Comparison of ENCODE assay signal across 30 cellular contexts in genomic region chr5:121175986-121176385, GRCh38.
"Had no signal": no experiment of that assay in that cellular context is flagged by ENCODE, and none has a peak within 500 bp of the region (broad histone marks: within the 10 kb centered on the region; RNA-seq: fewer than 3 reads in every experiment).

No MANE protein-coding gene starts in this region.

- H3K36me3 ChIP-seq: left ventricle myocardium inferior, neural progenitor cell, neutrophil, ovary, right atrium auricular region, right lobe of liver, thyroid gland, transverse colon, upper lobe of left lung, vagina had no signal

- ATAC-seq: natural killer cell; right lobe of liver; stimulated activated memory B cell treated with anti-CD40 and anti-IgM and Interleukin-4, amounts not matched to agents 10 μg/mL and 1 μg/mL and 100 μg/mL, for 72 hours; stimulated activated naive CD8-positive, alpha-beta T cell treated with anti-CD3 and anti-CD28 coated beads, Interleukin-15, amount 100 ng/mL, for 72 hours had no signal

- H3K4me1 ChIP-seq: left ventricle myocardium inferior, neural progenitor cell, right atrium auricular region, right lobe of liver, testis, thyroid gland, transverse colon, upper lobe of left lung, vagina had no signal

- H3K27ac ChIP-seq: left ventricle myocardium inferior, neural progenitor cell, neutrophil, ovary, right atrium auricular region, right lobe of liver, testis, thyroid gland, transverse colon, upper lobe of left lung, vagina had no signal

- H2AFZ ChIP-seq: neural progenitor cell had no signal

- H3K27ac Mint-ChIP-seq: immature natural killer cell; mesothelial cell of epicardium; naive B cell; natural killer cell; nephron progenitor cell; neural progenitor cell; progenitor cell of endocrine pancreas; stimulated activated memory B cell treated with anti-CD40 and anti-IgM and Interleukin-4, amounts not matched to agents 10 μg/mL and 1 μg/mL and 100 μg/mL, for 72 hours; stimulated activated naive CD8-positive, alpha-beta T cell treated with anti-CD3 and anti-CD28 coated beads, Interleukin-15, amount 100 ng/mL, for 72 hours had no signal

- H3K9me3 ChIP-seq: left ventricle myocardium inferior, neutrophil, ovary, right atrium auricular region, right lobe of liver, testis, thyroid gland, transverse colon, upper lobe of left lung, vagina had no signal

- H3K4me3 ChIP-seq: left ventricle myocardium inferior, lung, neural progenitor cell, ovary, right atrium auricular region, right lobe of liver, smooth muscle cell, testis, thyroid gland, transverse colon, upper lobe of left lung, vagina had no signal

- DNase-seq: hypothalamus; immature natural killer cell; islet precursor cell; left ventricle myocardium inferior; mesendoderm; naive B cell; natural killer cell; nephron progenitor cell; occipital lobe; ovary; right lobe of liver; stimulated activated CD4-positive, alpha-beta T cell treated with anti-CD3 and anti-CD28 coated beads, Interleukin-1b, Interleukin-23, amount 100 ng/mL, for 48 hours; stimulated activated CD4-positive, alpha-beta T cell treated with anti-CD3 and anti-CD28 coated beads, Interleukin-2, amount 100 ng/mL, for 48 hours; stimulated activated CD4-positive, alpha-beta T cell treated with anti-CD3 and anti-CD28 coated beads, Interleukin-4, amount 100 ng/mL, for 4 hours; stimulated activated CD8-positive, alpha-beta memory T cell treated with anti-CD3 and anti-CD28 coated beads, Interleukin-4, amount 100 ng/mL, for 48 hours; stimulated activated naive CD4-positive, alpha-beta T cell treated with Interleukin-2 at 50 U/mL for 16 hours; stimulated activated naive CD8-positive, alpha-beta T cell treated with anti-CD3 and anti-CD28 coated beads, Interleukin-15, amount 100 ng/mL, for 72 hours; testis; thyroid gland; transverse colon; upper lobe of left lung had no signal

- H3K9ac ChIP-seq: neural progenitor cell had no signal

- H3K27me3 Mint-ChIP-seq: naive B cell; progenitor cell of endocrine pancreas; stimulated activated memory B cell treated with anti-CD40 and anti-IgM and Interleukin-4, amounts not matched to agents 10 μg/mL and 1 μg/mL and 100 μg/mL, for 72 hours; stimulated activated naive CD8-positive, alpha-beta T cell treated with anti-CD3 and anti-CD28 coated beads, Interleukin-15, amount 100 ng/mL, for 72 hours had no signal

- H3K9me3 Mint-ChIP-seq: mesothelial cell of epicardium; nephron progenitor cell; neural progenitor cell; stimulated activated memory B cell treated with anti-CD40 and anti-IgM and Interleukin-4, amounts not matched to agents 10 μg/mL and 1 μg/mL and 100 μg/mL, for 72 hours had no signal

- H3K4me2 ChIP-seq: neural progenitor cell, smooth muscle cell had no signal

- H3K27me3 ChIP-seq: neural progenitor cell, neutrophil, ovary, right atrium auricular region, right lobe of liver, testis, thyroid gland, transverse colon, upper lobe of left lung, vagina had no signal

- H3K4me3 Mint-ChIP-seq: immature natural killer cell; mesothelial cell of epicardium; naive B cell; natural killer cell; nephron progenitor cell; neural progenitor cell; stimulated activated memory B cell treated with anti-CD40 and anti-IgM and Interleukin-4, amounts not matched to agents 10 μg/mL and 1 μg/mL and 100 μg/mL, for 72 hours; stimulated activated naive CD8-positive, alpha-beta T cell treated with anti-CD3 and anti-CD28 coated beads, Interleukin-15, amount 100 ng/mL, for 72 hours had no signal

- H3K4me1 Mint-ChIP-seq: immature natural killer cell; mesothelial cell of epicardium; naive B cell; natural killer cell; nephron progenitor cell; neural progenitor cell; stimulated activated memory B cell treated with anti-CD40 and anti-IgM and Interleukin-4, amounts not matched to agents 10 μg/mL and 1 μg/mL and 100 μg/mL, for 72 hours; stimulated activated naive CD8-positive, alpha-beta T cell treated with anti-CD3 and anti-CD28 coated beads, Interleukin-15, amount 100 ng/mL, for 72 hours had no signal

- H3K36me3 Mint-ChIP-seq: immature natural killer cell; mesothelial cell of epicardium; naive B cell; natural killer cell; neural progenitor cell; stimulated activated memory B cell treated with anti-CD40 and anti-IgM and Interleukin-4, amounts not matched to agents 10 μg/mL and 1 μg/mL and 100 μg/mL, for 72 hours had no signal
